ENCODE assay signal across 22 cellular contexts in genomic region chr1:179794669-179795068, GRCh38. TPM values are rescaled to one million over a fixed set of nuclear protein-coding genes. Genes with fewer than 3 reads are reported as not detected.
DNase-seq lines count a peak whose midpoint lies in the region; ATAC-seq, FAIRE-seq and TF ChIP-seq lines count a peak whose summit lies in the region.
"Had no signal": no experiment of that assay in that cellular context is flagged by ENCODE, and none has a peak within 500 bp of the region (broad histone marks: within the 10 kb centered on the region; RNA-seq: fewer than 3 reads in every experiment).

No MANE protein-coding gene starts in this region.

- H3K4me3 ChIP-seq in heart left ventricle (no peak overlapping the region), left ventricle myocardium inferior (no peak overlapping the region), right cardiac atrium (ENCODE audit: low read length) (no peak overlapping the region), testis (no peak overlapping the region), kidney (ENCODE audit: low read length in 2 of 2) (no peak overlapping the region)
- H3K4me3 ChIP-seq: lung, SK-N-MC had no signal

- TF ChIP-seq POLR2A in heart left ventricle (IDR thresholded peaks at IDR 0.05): no peak
- no peak for TF ChIP-seq POLR2A in testis (IDR thresholded peaks at IDR 0.05)

- TF ChIP-seq CTCF in heart left ventricle (IDR thresholded peaks at IDR 0.05) (no peak), left ventricle myocardium inferior (IDR thresholded peaks at IDR 0.05; ENCODE audit: borderline replicate concordance) (no peak), WTC11 (IDR thresholded peaks at IDR 0.05) (no peak), testis (IDR thresholded peaks at IDR 0.05) (no peak), kidney (IDR thresholded peaks at IDR 0.05; ENCODE audit: borderline replicate concordance, extremely low read depth, insufficient read depth) (no peak)

- intact Hi-C loops in heart left ventricle (cut with DNase I): no loop called here
- intact Hi-C loops in left ventricle myocardium inferior (cut with micrococcal nuclease): no loop called here
- intact Hi-C loops in right cardiac atrium (cut with DNase I): no loop called here
- intact Hi-C loops in testis (cut with DNase I; ENCODE audit: low total_unique reads): no loop called here
- intact Hi-C loops in kidney (cut with DNase I): no loop called here

- H3K9ac ChIP-seq in kidney (ENCODE audit: low read length in 2 of 2): no peak overlapping the region

- H3K27ac ChIP-seq in heart left ventricle: no peak overlapping the region
- no peak overlapping the region for H3K27ac ChIP-seq in left ventricle myocardium inferior (replicated peaks)
- H3K27ac ChIP-seq in right cardiac atrium (ENCODE audit: low read length): no peak overlapping the region
- no peak overlapping the region for H3K27ac ChIP-seq in testis
- no peak overlapping the region for H3K27ac ChIP-seq in kidney (ENCODE audit: low read depth in 2 of 2, low read length in 2 of 2)
- H3K27ac ChIP-seq: HL-60, SK-N-MC had no signal

- DNase-seq in heart left ventricle: no peak
- DNase-seq in left ventricle myocardium inferior: no peak
- no peak for DNase-seq in WTC11 (ENCODE audit: low spot score)
- DNase-seq in right cardiac atrium: peak in 1 of 3 donors; percentile 67
- peak; percentile 30 for DNase-seq in testis
- DNase-seq in NCI-H748 (lab: John Stamatoyannopoulos, UW; ENCODE audit: unreplicated experiment): no peak
- DNase-seq in kidney: no peak
- no peak for DNase-seq in putamen (ENCODE audit: low spot score)
- DNase-seq: activated CD4-positive, alpha-beta memory T cell treated with anti-CD3 and anti-CD28 coated beads for 36 hours; activated T-cell treated with anti-CD3 and anti-CD28 coated beads, Interleukin-2, amount 50 U/mL, for 24 hours; caudate nucleus; CD8-positive, alpha-beta T cell; EL; NCI-H1436; stimulated activated CD4-positive, alpha-beta T cell treated with anti-CD3 and anti-CD28 coated beads, Interleukin-2, amount 100 ng/mL, for 24 hours; substantia nigra had no signal

- FAIRE-seq in kidney (lab: Jason Lieb, UNC): no peak

- H3K36me3 ChIP-seq in heart left ventricle: no peaks in the 10 kb centered on the region
- no peaks in the 10 kb centered on the region for H3K36me3 ChIP-seq in left ventricle myocardium inferior
- H3K36me3 ChIP-seq in testis (ENCODE audit: low read depth, missing control alignments): no peaks in the 10 kb centered on the region
- H3K36me3 ChIP-seq in kidney (ENCODE audit: control insufficient read depth in 1 of 2, insufficient read depth in 2 of 2, low read length in 2 of 2): no peaks in the 10 kb centered on the region

- H3K4me1 ChIP-seq in heart left ventricle (peaks cover 0 to 19% (median 6%) of the 10 kb centered on the region in 12 donors), left ventricle myocardium inferior (peaks cover 25% of the 10 kb centered on the region), right cardiac atrium (ENCODE audit: control insufficient read depth, insufficient read depth, low read length) (peaks cover 9% of the 10 kb centered on the region), testis (peaks cover 5% of the 10 kb centered on the region), kidney (ENCODE audit: control insufficient read depth in 1 of 2, insufficient read depth in 1 of 2, low read depth in 1 of 2, low read length in 2 of 2) (no peaks in the 10 kb centered on the region)

- no peaks in the 10 kb centered on the region for H3K9me3 Mint-ChIP-seq in WTC11
- H3K9me3 Mint-ChIP-seq: activated CD4-positive, alpha-beta memory T cell treated with anti-CD3 and anti-CD28 coated beads for 36 hours; activated naive CD4-positive, alpha-beta T cell treated with anti-CD3 and anti-CD28 coated beads, Interleukin-2, amount 50 U/mL, for 24 hours; activated T-cell treated with anti-CD3 and anti-CD28 coated beads, Interleukin-2, amount 50 U/mL, for 24 hours; CD8-positive, alpha-beta T cell; nephron had no signal

- H3K36me3 Mint-ChIP-seq in WTC11: no peaks in the 10 kb centered on the region
- H3K36me3 Mint-ChIP-seq: activated CD4-positive, alpha-beta memory T cell treated with anti-CD3 and anti-CD28 coated beads for 36 hours; activated naive CD4-positive, alpha-beta T cell treated with anti-CD3 and anti-CD28 coated beads, Interleukin-2, amount 50 U/mL, for 24 hours; CD8-positive, alpha-beta T cell had no signal

- WGBS in heart left ventricle, 4 donors: 14 to 26% (median 20%) methylated on average over 4 of the region's 4 CpGs
- WGBS in right cardiac atrium: 22% methylated on average over 4 of the region's 4 CpGs
- WGBS in testis, 2 donors: 50 to 61% methylated on average over 4 of the region's 4 CpGs

- peaks cover 9% of the 10 kb centered on the region for H3K4me1 Mint-ChIP-seq in WTC11
- H3K4me1 Mint-ChIP-seq: activated naive CD4-positive, alpha-beta T cell treated with anti-CD3 and anti-CD28 coated beads, Interleukin-2, amount 50 U/mL, for 24 hours had no signal

- H3K27ac Mint-ChIP-seq in WTC11: no peak overlapping the region
- H3K27ac Mint-ChIP-seq: activated CD4-positive, alpha-beta memory T cell treated with anti-CD3 and anti-CD28 coated beads for 36 hours; activated naive CD4-positive, alpha-beta T cell treated with anti-CD3 and anti-CD28 coated beads, Interleukin-2, amount 50 U/mL, for 24 hours; activated T-cell treated with anti-CD3 and anti-CD28 coated beads, Interleukin-2, amount 50 U/mL, for 24 hours; CD8-positive, alpha-beta T cell had no signal

- CTCF ChIA-PET in WTC11 (lab: Charles Lee): interaction anchor here (2.1 kb wide), 1 partner anchor 20 kb away, joined by 13 read pairs; no protein-coding TSS in a partner anchor

- ATAC-seq in heart left ventricle (peak in 3 of 4 donors; percentile 41 to 72 (median 64)), WTC11 (peak; percentile 30), right cardiac atrium (peak; percentile 72 to 91)
- ATAC-seq: CD8-positive, alpha-beta T cell had no signal

- H3K27me3 Mint-ChIP-seq in WTC11 (ENCODE audit: low read depth): no peaks in the 10 kb centered on the region
- H3K27me3 Mint-ChIP-seq: activated CD4-positive, alpha-beta memory T cell treated with anti-CD3 and anti-CD28 coated beads for 36 hours; activated naive CD4-positive, alpha-beta T cell treated with anti-CD3 and anti-CD28 coated beads, Interleukin-2, amount 50 U/mL, for 24 hours; activated T-cell treated with anti-CD3 and anti-CD28 coated beads, Interleukin-2, amount 50 U/mL, for 24 hours had no signal

- POLR2A ChIA-PET in WTC11 (lab: Charles Lee): no interaction called here

- H3K9me3 ChIP-seq in heart left ventricle: no peaks in the 10 kb centered on the region
- no peaks in the 10 kb centered on the region for H3K9me3 ChIP-seq in left ventricle myocardium inferior (replicated peaks)
- no peaks in the 10 kb centered on the region for H3K9me3 ChIP-seq in right cardiac atrium (ENCODE audit: control insufficient read depth, low read length)
- no peaks in the 10 kb centered on the region for H3K9me3 ChIP-seq in testis
- no peaks in the 10 kb centered on the region for H3K9me3 ChIP-seq in kidney (ENCODE audit: control insufficient read depth in 1 of 2, low read length in 2 of 2)

- H3K27me3 ChIP-seq in heart left ventricle: no peaks in the 10 kb centered on the region
- no peaks in the 10 kb centered on the region for H3K27me3 ChIP-seq in left ventricle myocardium inferior (ENCODE audit: low read depth)
- no peaks in the 10 kb centered on the region for H3K27me3 ChIP-seq in right cardiac atrium (ENCODE audit: control insufficient read depth, insufficient read depth)
- H3K27me3 ChIP-seq in testis: no peaks in the 10 kb centered on the region

- H3K4me3 Mint-ChIP-seq in WTC11: no peak overlapping the region
- H3K4me3 Mint-ChIP-seq: activated CD4-positive, alpha-beta memory T cell treated with anti-CD3 and anti-CD28 coated beads for 36 hours; activated naive CD4-positive, alpha-beta T cell treated with anti-CD3 and anti-CD28 coated beads, Interleukin-2, amount 50 U/mL, for 24 hours; activated T-cell treated with anti-CD3 and anti-CD28 coated beads, Interleukin-2, amount 50 U/mL, for 24 hours; CD8-positive, alpha-beta T cell; nephron had no signal

TF ChIP-seq in WTC11, 78 proteins besides CTCF, POLR2A, EP300 and RAD21 (continues in another document):
- TF ChIP-seq AR (CRISPR knock-in tag; IDR thresholded peaks at IDR 0.05) (no peak), ZNF138 (CRISPR knock-in tag; conservative IDR thresholded peaks at IDR 0.05) (no peak), IRF2 (CRISPR knock-in tag; IDR thresholded peaks at IDR 0.05; ENCODE audit: borderline replicate concordance, low read depth) (no peak), FOXJ3 (CRISPR knock-in tag; IDR thresholded peaks at IDR 0.05; ENCODE audit: borderline replicate concordance) (no peak)

RNA-seq across cellular contexts. Expression of gene FAM163A, which starts 51.6 kb away (rescaled TPM):
- under 1 TPM in 8 of 9 donors, not detected in 1; 0.09 to 0.27 (median 0.16) TPM for total RNA-seq in heart left ventricle
- under 1 TPM; 0.04 to 0.28 TPM for polyA plus RNA-seq in heart left ventricle
- total RNA-seq in left ventricle myocardium inferior: 0.16 TPM
- 0.07 to 0.09 TPM (median 0.07 TPM) in 3 replicates for total RNA-seq in WTC11 (2021)
- total RNA-seq in right cardiac atrium: under 1 TPM in 2 of 4 donors, not detected in 2; 0.09 to 0.19 TPM
- 0.16 TPM for polyA plus RNA-seq in right cardiac atrium
- total RNA-seq in testis: 1 to 10 TPM; 3.5 to 6.0 TPM
- 6.6 TPM for polyA plus RNA-seq in testis (ENCODE audit: insufficient read depth, low read depth, low replicate concordance)
- total RNA-seq in kidney: not detected
- not detected for polyA plus RNA-seq in kidney (ENCODE audit: insufficient read depth, low read depth, low replicate concordance)
- total RNA-seq: activated CD4-positive, alpha-beta memory T cell treated with anti-CD3 and anti-CD28 coated beads for 36 hours; OCI-LY7 had no signal
- polyA plus RNA-seq: lung had no signal

Comparison
In these comparisons a context has a peak if more than half of its experiments do, and no peak if none do; other contexts are left out.
1. ATAC-seq: peak in every context shown above with its lines; median percentile 82 in right cardiac atrium; 64 in heart left ventricle; 30 in WTC11.